ENCODE assay signal across 8 cellular contexts in the genomic region with DNA sequence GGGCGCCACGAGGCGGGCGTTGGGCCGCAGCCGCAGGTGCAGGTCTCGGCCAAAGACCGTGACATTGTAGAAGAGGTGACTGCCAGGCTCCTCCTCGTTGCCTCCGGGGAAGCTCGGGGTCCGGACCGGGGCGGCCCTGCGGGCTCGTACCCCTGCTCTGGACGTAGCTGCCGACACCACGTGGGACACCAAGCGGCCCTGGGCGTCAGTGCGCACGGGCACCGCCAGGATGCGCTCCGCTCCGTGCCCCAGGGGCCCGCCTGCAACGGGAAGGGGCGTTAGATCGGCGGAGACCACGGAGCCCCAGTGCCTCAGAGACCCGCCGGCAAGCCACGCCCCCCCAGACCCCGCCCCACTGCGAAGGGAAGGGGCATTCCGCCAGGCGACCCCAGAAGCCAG. TPM values are rescaled to one million over a fixed set of nuclear protein-coding genes. Genes with fewer than 3 reads are reported as not detected.
A peak's percentile ranks its signal among the peaks of the same experiment; 100 is the strongest.
DNase-seq lines count a peak whose midpoint lies in the region; ATAC-seq, FAIRE-seq and TF ChIP-seq lines count a peak whose summit lies in the region.

No MANE protein-coding gene starts in this region.

- H3K23me2 ChIP-seq in H1 (ENCODE audit: low read depth, low read length) = peaks cover 23% of the 10 kb centered on the region

- no peak overlapping the region for H2BK15ac ChIP-seq in H1 (ENCODE audit: low read length)

- CTCF ChIA-PET in H1 (lab: Charles Lee; ENCODE audit: partially characterized antibody) (interaction anchor here (0.6 to 3.6 kb wide), 20 partner anchors 12 to 1084 kb away, joined by 3 to 16 read pairs (median 4); no protein-coding TSS in a partner anchor), Calu3 (lab: Charles Lee) (no interaction called here)
- CTCF ChIA-PET in CD8-positive, alpha-beta T cell (lab: Charles Lee) = no interaction called here

- H3K9me3 ChIP-seq in H1 (ENCODE audit: insufficient read depth in 2 of 2, low read depth in 1 of 2, low read length in 1 of 2) = no peaks in the 10 kb centered on the region
- no peaks in the 10 kb centered on the region for H3K9me3 ChIP-seq in mucosa of descending colon
- H3K9me3 ChIP-seq in CD8-positive, alpha-beta T cell (ENCODE audit: low read length) = no peaks in the 10 kb centered on the region

- no TSS peak for BruUV-seq in Calu3 (replicated peaks; lab: Mats Ljungman, UMichigan)

- H3K4me3 ChIP-seq in HFF-Myc (replicated peaks; ENCODE audit: low read depth, low read length) (peak overlapping the region; percentile 64), H1 (ENCODE audit: extremely low read depth in 1 of 4, insufficient read depth in 2 of 4, low read depth in 3 of 4, low read length in 4 of 4) (peak overlapping the region; percentile 66 to 79 (median 70)), mucosa of descending colon (no peak overlapping the region)
- H3K4me3 ChIP-seq in CD8-positive, alpha-beta T cell (ENCODE audit: low read depth, low read length) = no peak overlapping the region

- H4K91ac ChIP-seq in H1 (replicated peaks; ENCODE audit: insufficient read length, low read length) = no peak overlapping the region

- H2BK5ac ChIP-seq in H1 (ENCODE audit: low read depth, low read length) = peak overlapping the region; percentile 71; the same call in 1 of the 2 replicates

- peak; percentile 31 for ATAC-seq in mucosa of descending colon
- no peak for ATAC-seq in CD8-positive, alpha-beta T cell
- ATAC-seq in GM19035 (IDR thresholded peaks at IDR 0.05; ENCODE audit: unreplicated experiment) = no peak

- TF ChIP-seq POLR2A in H1 (IDR thresholded peaks at IDR 0.05; ENCODE audit: control extremely low read depth in 1 of 2, low read depth in 2 of 2, low read length in 2 of 2) = no peak

- no peak overlapping the region for H2BK12ac ChIP-seq in H1 (ENCODE audit: low read depth, low read length)

- H3K79me2 ChIP-seq in H1 (ENCODE audit: control insufficient read depth in 1 of 2, insufficient read depth in 2 of 2, low read length in 2 of 2) = no peaks in the 10 kb centered on the region

- H3K56ac ChIP-seq in H1 (replicated peaks; ENCODE audit: insufficient read length, low read depth, low read length) = no peak overlapping the region

- no peak overlapping the region for H3K4me3 Mint-ChIP-seq in CD8-positive, alpha-beta T cell
- H3K4me3 Mint-ChIP-seq in Calu3 (ENCODE audit: low read depth, unreplicated experiment) = no peak overlapping the region

- H2BK120ac ChIP-seq in H1 (replicated peaks; ENCODE audit: low read depth, low read length) = no peak overlapping the region

- 0 out of 2 replicates have a peak overlapping the region, but pooled peaks have one; percentile 14 for H2AFZ ChIP-seq in H1 (ENCODE audit: low read length)

- POLR2A ChIA-PET in H1 (lab: Charles Lee; ENCODE audit: partially characterized antibody) = interaction anchor here (0.9 to 1.6 kb wide), 3 partner anchors 10 to 207 kb away, joined by 3 to 4 read pairs (median 3); no protein-coding TSS in a partner anchor
- POLR2A ChIA-PET in CD8-positive, alpha-beta T cell (lab: Charles Lee) = no interaction called here

- no peak for TF ChIP-seq EP300 in H1 (IDR thresholded peaks at IDR 0.05; ENCODE audit: borderline replicate concordance in 1 of 2, low read depth in 2 of 2, low read length in 2 of 2)

- H3K27ac Mint-ChIP-seq in CD8-positive, alpha-beta T cell = no peak overlapping the region
- H3K27ac Mint-ChIP-seq in Calu3 (ENCODE audit: unreplicated experiment) = no peak overlapping the region

- H3K9me3 Mint-ChIP-seq in CD8-positive, alpha-beta T cell = no peaks in the 10 kb centered on the region
- H3K9me3 Mint-ChIP-seq in Calu3 (ENCODE audit: low read depth, unreplicated experiment) = peaks cover 3% of the 10 kb centered on the region

- no peak overlapping the region for H3K23ac ChIP-seq in H1 (ENCODE audit: insufficient read length)

- intact Hi-C loops in mucosa of descending colon (cut with DNase I, micrococcal nuclease) = loop anchor here in 1 of 2 donors (10.0 kb wide), 1 partner anchor 179 kb away; no protein-coding TSS in a partner anchor
- intact Hi-C loops in CD8-positive, alpha-beta T cell (cut with DNase I, micrococcal nuclease) = no loop called here
- intact Hi-C loops in Calu3 (cut with micrococcal nuclease; ENCODE audit: unreplicated experiment) = no loop called here

- H3K18ac ChIP-seq in H1 (ENCODE audit: extremely low read depth, low read length) = peak overlapping the region; percentile 78

- peak; percentile 53 to 68 for TF ChIP-seq RAD21 in H1 (IDR thresholded peaks at IDR 0.05 in 1 of 2, conservative IDR thresholded peaks at IDR 0.05 in 1 of 2; ENCODE audit: low read depth in 2 of 2, low read length in 2 of 2)

- peak overlapping the region; percentile 89 to 99 for H3K4me2 ChIP-seq in H1 (ENCODE audit: insufficient read depth in 1 of 2, low read depth in 2 of 2, low read length in 2 of 2)

- TF ChIP-seq CTCF in HFF-Myc (IDR thresholded peaks at IDR 0.05; ENCODE audit: low read depth, low read length, missing control alignments) (peak; percentile 49), H1 (IDR thresholded peaks at IDR 0.05; ENCODE audit: control extremely low read depth in 1 of 3, insufficient read depth in 1 of 3, low read depth in 1 of 3, low read length in 3 of 3) (peak in 2 of 3 experiments; percentile 59 to 71; a peak in 3 of 4 replicates), mucosa of descending colon (IDR thresholded peaks at IDR 0.05) (no peak), Calu3 (IDR thresholded peaks at IDR 0.05; ENCODE audit: unreplicated experiment) (no peak)
- no peak for TF ChIP-seq CTCF in CD8-positive, alpha-beta T cell (IDR thresholded peaks at IDR 0.05)

- H3K9ac ChIP-seq in H1 (replicated peaks in 1 of 4; ENCODE audit: extremely low read depth in 1 of 4, low read depth in 3 of 4, low read length in 3 of 4) = peak overlapping the region in 1 of 4 experiments; percentile 8; a peak in 1 of 7 replicates

- H2BK20ac ChIP-seq in H1 (ENCODE audit: low read length) = no peak overlapping the region

- H3K27ac ChIP-seq in H1 (ENCODE audit: low read depth, low read length) = no peak overlapping the region
- H3K27ac ChIP-seq in CD8-positive, alpha-beta T cell (ENCODE audit: low read depth, low read length) = no peak overlapping the region

- FAIRE-seq in H1 (lab: Jason Lieb, UNC) = no peak

- H3K4ac ChIP-seq in H1 (replicated peaks; ENCODE audit: insufficient read length, low read depth, low read length) = no peak overlapping the region

- peaks cover 42% of the 10 kb centered on the region for H3K27me3 Mint-ChIP-seq in CD8-positive, alpha-beta T cell (ENCODE audit: low read depth)
- peaks cover 77% of the 10 kb centered on the region for H3K27me3 Mint-ChIP-seq in Calu3 (ENCODE audit: unreplicated experiment)

- H3K36me3 ChIP-seq in H1 (ENCODE audit: control insufficient read depth in 2 of 4, insufficient read depth in 4 of 4, low read length in 3 of 4) (no peaks in the 10 kb centered on the region), mucosa of descending colon (ENCODE audit: low read depth) (no peaks in the 10 kb centered on the region)
- no peaks in the 10 kb centered on the region for H3K36me3 ChIP-seq in CD8-positive, alpha-beta T cell (ENCODE audit: insufficient read depth, low read length)

- peaks cover 11 to 57% (median 46%) of the 10 kb centered on the region in 4 experiments for H3K27me3 ChIP-seq in H1 (replicated peaks in 1 of 4; ENCODE audit: control insufficient read depth in 3 of 4, extremely low read depth in 1 of 4, insufficient read depth in 3 of 4, low read length in 3 of 4)
- H3K27me3 ChIP-seq in CD8-positive, alpha-beta T cell (ENCODE audit: insufficient read depth, low read length) = peaks cover 10% of the 10 kb centered on the region

- H3K4me1 ChIP-seq in H1 (replicated peaks in 1 of 4; ENCODE audit: control insufficient read depth in 3 of 4, insufficient read depth in 4 of 4, low read length in 3 of 4) (peaks cover 3 to 15% (median 9%) of the 10 kb centered on the region in 4 experiments), mucosa of descending colon (ENCODE audit: low read depth) (peaks cover 2% of the 10 kb centered on the region)
- H3K4me1 ChIP-seq in CD8-positive, alpha-beta T cell (ENCODE audit: insufficient read depth, low read length) = peaks cover 6% of the 10 kb centered on the region

- H4K8ac ChIP-seq in H1 (ENCODE audit: extremely low read depth, insufficient read depth, low read length) = peak overlapping the region; percentile 76; the same call in 1 of the 2 replicates

- peak; percentile 65 for DNase-seq in AG08395 (ENCODE audit: low spot score)
- DNase-seq in HFF-Myc (ENCODE audit: extremely low read depth, low read depth) = no peak
- DNase-seq in H1 (ENCODE audit: low read depth in 1 of 2, low spot score in 2 of 2) = peak; percentile 61 to 95
- no peak for DNase-seq in mucosa of descending colon
- DNase-seq in CD8-positive, alpha-beta T cell = no peak
- no peak for DNase-seq in KG1 (lab: John Stamatoyannopoulos, UW)
- DNase-seq in Calu3 = no peak

- H3K4me1 Mint-ChIP-seq in CD8-positive, alpha-beta T cell (ENCODE audit: low read depth) = peaks cover 14% of the 10 kb centered on the region
- H3K4me1 Mint-ChIP-seq in Calu3 (ENCODE audit: low read depth, unreplicated experiment) = no peaks in the 10 kb centered on the region

- peaks cover 0 to 6% of the 10 kb centered on the region in 2 experiments for H4K20me1 ChIP-seq in H1 (replicated peaks in 1 of 2; ENCODE audit: control insufficient read depth in 1 of 2, insufficient read depth in 2 of 2, low read length in 2 of 2)

- no peak overlapping the region for H3K14ac ChIP-seq in H1 (ENCODE audit: insufficient read length)

- no peaks in the 10 kb centered on the region for H3K36me3 Mint-ChIP-seq in CD8-positive, alpha-beta T cell
- no peaks in the 10 kb centered on the region for H3K36me3 Mint-ChIP-seq in Calu3 (ENCODE audit: insufficient read depth, unreplicated experiment)

- H4K5ac ChIP-seq in H1 (ENCODE audit: insufficient read length, low read depth, low read length) = no peak overlapping the region

- 3% methylated on average over 25 of the region's 40 CpGs; no CpG with 5 or more reads in 1 of the 2 experiments for WGBS in H1 (ENCODE audit: extremely low coverage in 1 of 2, insufficient coverage in 1 of 2, insufficient read length in 1 of 2, insufficient replicate concordance in 2 of 2, low coverage in 1 of 2, low lambda C conversion rate in 2 of 2, missing lambda C conversion rate in 1 of 2), 2 experiments

- H3K79me1 ChIP-seq in H1 (ENCODE audit: low read depth, low read length) = no peaks in the 10 kb centered on the region

- H2AK5ac ChIP-seq in H1 (ENCODE audit: low read depth, low read length) = no peak overlapping the region

RNA-seq across cellular contexts. Expression of gene ADAMTS2, which starts 1.4 kb away (rescaled TPM):
- total RNA-seq in H1 (2021; fragmentation: NEBNext Ultra II Directional; extraction: Animal tissue kit (Norgen Biotek cat#: 25700)) = 5.2 and 7.3 TPM in 2 replicates
- polyA plus RNA-seq in H1 (2011; rRNA removed) = 6.6 and 9.6 TPM in 2 replicates
- polyA plus RNA-seq in H1 (2011; cell fraction: cytosol; rRNA removed) = 7.9 TPM
- 14.4 TPM for polyA plus RNA-seq in H1 (2011; cell fraction: nucleus; rRNA removed)
- 2.3 to 4.9 TPM (median 4.4 TPM) in 4 replicates for polyA plus RNA-seq in H1 (2012, experiment 1 of 2)
- 2.0 TPM for polyA plus RNA-seq in H1 (2012, experiment 2 of 2)
- 3.2 TPM for polyA plus RNA-seq in H1 (2013, experiment 1 of 2)
- polyA plus RNA-seq in H1 (2013, experiment 2 of 2) = 3.3 TPM
- polyA minus RNA-seq in H1 (2011; rRNA and poly(A)+ RNA removed) = 3.6 and 6.4 TPM in 2 replicates
- polyA minus RNA-seq in H1 (2011; cell fraction: cytosol; rRNA and poly(A)+ RNA removed) = 3.4 TPM
- polyA minus RNA-seq in H1 (2011; cell fraction: nucleus; rRNA and poly(A)+ RNA removed) = 7.3 TPM
- total RNA-seq in mucosa of descending colon (1 to 10 TPM; 1.3 to 9.2 (median 7.3) TPM), Calu3 (2022) (not detected in 2 replicates)
- not detected for total RNA-seq in CD8-positive, alpha-beta T cell

Comparison
In these comparisons a context has a peak if more than half of its experiments do, and no peak if none do; other contexts are left out.
1. DNase-seq: peak in AG08395 (single experiment) and H1 (2 of 2); none in HFF-Myc (single experiment), mucosa of descending colon (0 of 3), CD8-positive, alpha-beta T cell (0 of 7), KG1 (single experiment) and Calu3 (single experiment).
2. H3K4me3 ChIP-seq: peak in HFF-Myc (single experiment) and H1 (4 of 4); none in mucosa of descending colon (single experiment) and CD8-positive, alpha-beta T cell (single experiment).
3. CTCF ChIP-seq: peak in HFF-Myc (single experiment) and H1 (2 of 3); none in mucosa of descending colon (single experiment), CD8-positive, alpha-beta T cell (single experiment) and Calu3 (single experiment).